23 cellular contexts compared by ENCODE assay signal in the genomic region with DNA sequence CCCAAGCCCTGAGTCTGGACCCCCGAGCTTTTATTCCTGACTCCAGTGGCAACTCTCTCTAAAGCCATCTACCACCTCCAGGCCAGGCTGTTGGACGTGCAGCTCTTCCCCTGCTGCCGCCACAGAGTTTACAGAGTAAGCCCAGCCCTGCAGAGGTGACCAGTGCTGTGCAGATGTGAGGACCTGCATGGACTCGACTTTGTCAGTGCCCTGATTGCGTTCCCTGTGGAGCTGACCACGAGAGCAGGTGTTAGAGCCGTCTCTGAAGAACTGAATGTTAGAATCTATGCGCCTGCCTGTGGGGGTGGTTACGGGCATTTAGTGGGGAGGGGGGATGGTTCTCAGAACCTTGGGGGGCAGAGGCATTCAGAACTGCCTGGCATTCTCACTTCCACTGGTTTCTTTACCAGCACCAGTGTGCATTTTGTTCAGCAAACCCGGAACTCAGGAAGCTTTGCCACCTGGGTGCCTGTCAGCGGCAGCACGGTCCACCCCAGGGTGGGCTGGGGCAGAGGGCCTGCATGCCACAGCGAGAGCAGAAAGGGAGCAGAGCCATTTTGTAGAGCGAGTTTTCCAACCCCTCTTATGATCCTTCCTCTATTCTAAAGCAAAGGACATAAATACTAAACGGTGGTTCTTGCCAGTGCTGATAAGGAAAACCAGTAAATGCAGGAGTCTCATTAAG.
DNase-seq lines count a peak whose midpoint lies in the region; TF ChIP-seq lines count a peak whose summit lies in the region.
"Had no signal": no experiment of that assay in that cellular context is flagged by ENCODE, and none has a peak within 500 bp of the region (broad histone marks: within the 10 kb centered on the region; RNA-seq: fewer than 3 reads in every experiment).

No MANE protein-coding gene starts in this region.

- H3F3A ChIP-seq in smooth muscle cell (ENCODE audit: low read depth): no peaks in the 10 kb centered on the region

- peaks cover 27% of the 10 kb centered on the region for H3K4me1 ChIP-seq in left ventricle myocardium inferior
- peaks cover 4 to 29% of the 10 kb centered on the region in 2 donors for H3K4me1 ChIP-seq in right atrium auricular region
- H3K4me1 ChIP-seq in muscle layer of colon (ENCODE audit: insufficient read depth, low read length): peaks cover 50% of the 10 kb centered on the region
- H3K4me1 ChIP-seq in smooth muscle cell (ENCODE audit: low read depth): peaks cover 3% of the 10 kb centered on the region

- H2AFZ ChIP-seq in smooth muscle cell (ENCODE audit: low read depth): no peak overlapping the region

- intact Hi-C loops in left ventricle myocardium inferior (cut with micrococcal nuclease): no loop called here

- WGBS in smooth muscle cell (ENCODE audit: low lambda C conversion rate): 81% methylated on average over 15 of the region's 15 CpGs

- H3K27ac ChIP-seq in left ventricle myocardium inferior (replicated peaks) (peak overlapping the region; percentile 26), right atrium auricular region (peak overlapping the region in 1 of 2 donors; percentile 4), muscle layer of colon (ENCODE audit: low read depth, low read length) (peak overlapping the region; percentile 93), smooth muscle cell (ENCODE audit: low read depth) (no peak overlapping the region)
- H3K27ac ChIP-seq: A549, cardiac muscle cell, thyroid gland had no signal

- H3K27me3 ChIP-seq in left ventricle myocardium inferior (ENCODE audit: low read depth) (peaks cover 47% of the 10 kb centered on the region), right atrium auricular region (no peaks in the 10 kb centered on the region), muscle layer of colon (ENCODE audit: control insufficient read depth in 1 of 2, insufficient read depth in 2 of 2, low read length in 2 of 2) (no peaks in the 10 kb centered on the region), smooth muscle cell (ENCODE audit: low read depth) (no peaks in the 10 kb centered on the region)
- H3K27me3 ChIP-seq: cardiac muscle cell, thyroid gland had no signal

- DNase-seq in left ventricle myocardium inferior (no peak), right atrium auricular region (ENCODE audit: low spot score) (no peak), smooth muscle cell (lab: John Stamatoyannopoulos, UW; ENCODE audit: unreplicated experiment) (no peak), NCI-H524 (lab: John Stamatoyannopoulos, UW) (no peak), CD1c-positive myeloid dendritic cell (ENCODE audit: extremely low spot score) (no peak), DMS79 (lab: John Stamatoyannopoulos, UW) (no peak)
- DNase-seq in effector CD8-positive, alpha-beta T cell (lab: John Stamatoyannopoulos, UW): no peak
- DNase-seq: activated CD4-positive, alpha-beta T cell treated with anti-CD3 and anti-CD28 coated beads for 4 hours; activated CD8-positive, alpha-beta memory T cell treated with anti-CD3 and anti-CD28 coated beads for 24 hours; activated naive CD4-positive, alpha-beta T cell treated with Interleukin-2 at 50 U/mL for 16 hours; activated T-cell treated with anti-CD3 and anti-CD28 coated beads, Interleukin-2, amount 50 U/mL, for 24 hours; amniotic stem cell; DMS53; KBM-7; NCI-H1694; stimulated activated naive CD4-positive, alpha-beta T cell treated with Interleukin-2 at 50 U/mL for 16 hours; T-helper 2 cell had no signal

- no peaks in the 10 kb centered on the region for H3K79me2 ChIP-seq in smooth muscle cell (ENCODE audit: low read depth)

- TF ChIP-seq CTCF in left ventricle myocardium inferior (IDR thresholded peaks at IDR 0.05; ENCODE audit: borderline replicate concordance) (no peak), right atrium auricular region (IDR thresholded peaks at IDR 0.05) (no peak), smooth muscle cell (IDR thresholded peaks at IDR 0.05; ENCODE audit: borderline replicate concordance, insufficient read depth, poor library complexity, severe bottlenecking) (no peak)

- H4K20me1 ChIP-seq in smooth muscle cell (ENCODE audit: low read depth): peaks cover 37% of the 10 kb centered on the region

- H3K9ac ChIP-seq in muscle layer of colon (ENCODE audit: low read length) (no peak overlapping the region), smooth muscle cell (ENCODE audit: low read depth) (no peak overlapping the region)

- H3K9me3 ChIP-seq in left ventricle myocardium inferior (replicated peaks) (no peaks in the 10 kb centered on the region), right atrium auricular region (no peaks in the 10 kb centered on the region), muscle layer of colon (ENCODE audit: low read length) (no peaks in the 10 kb centered on the region), smooth muscle cell (replicated peaks; ENCODE audit: low read depth) (no peaks in the 10 kb centered on the region)
- H3K9me3 ChIP-seq: A549, mucosa of descending colon, thyroid gland had no signal

- no peaks in the 10 kb centered on the region for H3K36me3 ChIP-seq in left ventricle myocardium inferior
- H3K36me3 ChIP-seq in right atrium auricular region: no peaks in the 10 kb centered on the region
- no peaks in the 10 kb centered on the region for H3K36me3 ChIP-seq in muscle layer of colon (ENCODE audit: insufficient read depth, low read length)
- no peaks in the 10 kb centered on the region for H3K36me3 ChIP-seq in smooth muscle cell (ENCODE audit: low read depth)
- H3K36me3 ChIP-seq: cardiac muscle cell, thyroid gland had no signal

- H3K4me2 ChIP-seq in smooth muscle cell: peak overlapping the region; percentile 11
- H3K4me2 ChIP-seq: A549 had no signal

- no peak overlapping the region for H3K4me3 ChIP-seq in left ventricle myocardium inferior
- no peak overlapping the region for H3K4me3 ChIP-seq in right atrium auricular region
- no peak overlapping the region for H3K4me3 ChIP-seq in muscle layer of colon (ENCODE audit: low read depth in 1 of 2, low read length in 2 of 2)
- H3K4me3 ChIP-seq in smooth muscle cell: no peak overlapping the region
- H3K4me3 ChIP-seq: A549, cardiac muscle cell, lung, mucosa of descending colon, thyroid gland had no signal
